ENCODE assay signal across 19 cellular contexts in the genomic region with DNA sequence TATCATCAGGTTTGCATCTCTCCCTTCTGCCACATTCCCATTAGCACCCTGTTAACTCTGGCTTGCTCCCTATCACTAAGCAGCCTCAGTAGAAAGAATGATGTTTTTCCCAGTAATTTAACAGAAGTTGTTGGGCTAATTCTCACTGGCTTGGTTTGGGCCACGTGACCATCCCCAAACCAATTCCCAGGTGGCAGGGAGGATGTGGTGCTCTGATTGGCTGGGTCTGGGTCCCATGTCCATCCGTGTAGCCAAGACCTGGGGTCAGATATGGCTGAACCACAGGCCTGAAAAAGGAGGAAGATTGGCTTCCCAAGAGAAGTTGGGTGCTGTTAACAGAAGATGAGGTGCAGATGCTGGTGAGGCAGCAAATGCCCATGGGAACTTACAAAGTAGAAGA.
DNase-seq lines count a peak whose midpoint lies in the region; ATAC-seq, FAIRE-seq and TF ChIP-seq lines count a peak whose summit lies in the region.
"Had no signal": no experiment of that assay in that cellular context is flagged by ENCODE, and none has a peak within 500 bp of the region (broad histone marks: within the 10 kb centered on the region; RNA-seq: fewer than 3 reads in every experiment).

No MANE protein-coding gene starts in this region.

- H3K4me1 ChIP-seq in K562 (replicated peaks in 1 of 2; ENCODE audit: control insufficient read depth in 2 of 2, insufficient read depth in 2 of 2, low read length in 2 of 2), result peaks cover 0 to 3% of the 10 kb centered on the region in 2 experiments; a peak in 1 of 5 replicates
- peaks cover 15% of the 10 kb centered on the region for H3K4me1 ChIP-seq in mesenchymal stem cell (ENCODE audit: control insufficient read depth, insufficient read depth, low read depth, low read length)

- intact Hi-C loops in K562 (cut with micrococcal nuclease), result no loop called here

- DNase-seq in LHCN-M2 (ENCODE audit: low read depth) (peak; percentile 51), K562 (ENCODE audit: extremely low read depth in 1 of 4, low spot score in 3 of 4) (peak in 1 of 4 experiments; percentile 32), mesenchymal stem cell (no peak), substantia nigra (lab: John Stamatoyannopoulos, UW) (no peak), GM19238 (ENCODE audit: insufficient read length, low spot score) (no peak)
- DNase-seq: Caco-2; CD4-positive, CD25-positive, alpha-beta regulatory T cell; EL; H7; MG63; NCI-H1092; NCI-H146; NCI-H2081; NCI-H510A; NCI-H774; RPMI8226 had no signal

- no peak overlapping the region for H2BK120ac ChIP-seq in mesenchymal stem cell (ENCODE audit: low read depth, low read length)

- H3K27ac ChIP-seq in K562 (ENCODE audit: extremely low read depth, low read depth, low read length), result no peak overlapping the region
- no peak overlapping the region for H3K27ac ChIP-seq in mesenchymal stem cell (ENCODE audit: low read length, poor library complexity, severe bottlenecking)
- peak overlapping the region; percentile 22 for H3K27ac ChIP-seq in substantia nigra (ENCODE audit: low read depth, low read length, poor library complexity, severe bottlenecking)
- H3K27ac ChIP-seq: KMS-11 had no signal

- no peak overlapping the region for H3K23ac ChIP-seq in mesenchymal stem cell (ENCODE audit: low read length in 2 of 2)

- H3K79me2 ChIP-seq in K562 (ENCODE audit: control insufficient read depth, insufficient read depth, low read length), result no peaks in the 10 kb centered on the region

- no peak overlapping the region for H2BK5ac ChIP-seq in mesenchymal stem cell (ENCODE audit: low read depth, low read length, poor library complexity, severe bottlenecking)

- H3K36me3 ChIP-seq in K562 (ENCODE audit: control insufficient read depth, insufficient read depth, low read length) (no peaks in the 10 kb centered on the region), mesenchymal stem cell (ENCODE audit: control insufficient read depth in 1 of 2, insufficient read depth in 2 of 2, low read depth in 1 of 2, low read length in 2 of 2) (no peaks in the 10 kb centered on the region)
- H3K36me3 ChIP-seq: MG63 had no signal

- H2AFZ ChIP-seq in K562 (ENCODE audit: low read depth, low read length), result no peak overlapping the region
- no peak overlapping the region for H2AFZ ChIP-seq in mesenchymal stem cell (ENCODE audit: low read depth, low read length)

- TF ChIP-seq RAD21 in K562 (CRISPR knock-in tag; conservative IDR thresholded peaks at IDR 0.05 in 1 of 2, IDR thresholded peaks at IDR 0.05 in 1 of 2), result no peak

- H3K79me1 ChIP-seq in mesenchymal stem cell (replicated peaks; ENCODE audit: low read length, poor library complexity, severe bottlenecking), result no peaks in the 10 kb centered on the region

- TF ChIP-seq POLR2A in K562 (conservative IDR thresholded peaks at IDR 0.05), result no peak

- H3K4me3 ChIP-seq in K562 (no peak overlapping the region), mesenchymal stem cell (ENCODE audit: insufficient read depth in 1 of 2, low read depth in 1 of 2, low read length in 2 of 2) (no peak overlapping the region)
- H3K4me3 ChIP-seq: MG63 had no signal

- no peak for ATAC-seq in K562
- ATAC-seq in HG03520 (IDR thresholded peaks at IDR 0.05; ENCODE audit: unreplicated experiment), result no peak
- no peak for ATAC-seq in GM18858 (IDR thresholded peaks at IDR 0.05; ENCODE audit: unreplicated experiment)

- H4K8ac ChIP-seq in mesenchymal stem cell (ENCODE audit: low read length), result peak overlapping the region; percentile 7

- H3K4me2 ChIP-seq in K562 (ENCODE audit: insufficient read depth, low read length) (no peak overlapping the region), mesenchymal stem cell (ENCODE audit: low read length, poor library complexity, severe bottlenecking) (no peak overlapping the region)
- H3K4me2 ChIP-seq: KMS-11 had no signal

- no peak for TF ChIP-seq CTCF in K562 (IDR thresholded peaks at IDR 0.05 in 2 of 3, conservative IDR thresholded peaks at IDR 0.05 in 1 of 3; ENCODE audit: insufficient read depth in 2 of 3, low read depth in 1 of 3, low read length in 3 of 3)

- no peak overlapping the region for H2AK5ac ChIP-seq in mesenchymal stem cell (ENCODE audit: low read length, severe bottlenecking)

- peak overlapping the region in 1 of 2 experiments; percentile 60 for H2BK12ac ChIP-seq in mesenchymal stem cell (ENCODE audit: low read length in 2 of 2)

- CTCF ChIA-PET in K562 (lab: Yijun Ruan, JAX; ENCODE audit: low intra/inter-chr PET ratio), result no interaction called here

- H2BK15ac ChIP-seq in mesenchymal stem cell (ENCODE audit: low read depth, poor library complexity, severe bottlenecking), result no peak overlapping the region

- H3K4ac ChIP-seq in mesenchymal stem cell (ENCODE audit: low read depth in 1 of 2, low read length in 2 of 2), result no peak overlapping the region

- no TSS peak for BruUV-seq in K562 (replicated peaks; lab: Mats Ljungman, UMichigan)

- H3K27me3 ChIP-seq in K562 (ENCODE audit: control insufficient read depth in 2 of 2, insufficient read depth in 2 of 2, low read length in 2 of 2), result peaks cover 22 to 50% of the 10 kb centered on the region in 2 experiments; a peak in 4 of 5 replicates
- H3K27me3 ChIP-seq in mesenchymal stem cell (ENCODE audit: control insufficient read depth in 1 of 2, insufficient read depth in 1 of 2, low read length in 2 of 2), result peaks cover 0 to under 1% of the 10 kb centered on the region in 2 experiments
- H3K27me3 ChIP-seq: MG63 had no signal

- no peak for TF ChIP-seq EP300 in K562 (IDR thresholded peaks at IDR 0.05; ENCODE audit: low read length)

- no peak overlapping the region for H3K14ac ChIP-seq in mesenchymal stem cell (ENCODE audit: low read length in 2 of 2)

- H3K9ac ChIP-seq in K562 (ENCODE audit: insufficient read depth in 1 of 2, low read depth in 2 of 2, low read length in 2 of 2), result no peak overlapping the region
- no peak overlapping the region for H3K9ac ChIP-seq in mesenchymal stem cell (ENCODE audit: low read length)
- H3K9ac ChIP-seq: KMS-11 had no signal

- WGBS in K562 (ENCODE audit: insufficient coverage, low coverage, missing lambda C conversion rate), result 0% methylated on average over 2 of the region's 2 CpGs
- WGBS in mesenchymal stem cell, result 95% methylated on average over 2 of the region's 2 CpGs

- no peaks in the 10 kb centered on the region for H3K9me1 ChIP-seq in K562 (ENCODE audit: control insufficient read depth, insufficient read depth, low read length)

- in situ Hi-C loops in K562 (cut with MboI), result no loop called here

- H4K91ac ChIP-seq in mesenchymal stem cell (ENCODE audit: low read length), result no peak overlapping the region

- no peaks in the 10 kb centered on the region for H4K20me1 ChIP-seq in K562 (replicated peaks; ENCODE audit: control insufficient read depth, insufficient read depth, low read length)

- POLR2A ChIA-PET in K562 (lab: Yijun Ruan, JAX), result no interaction called here

- H3K18ac ChIP-seq in mesenchymal stem cell (ENCODE audit: low read depth in 1 of 2, low read length in 2 of 2), result no peak overlapping the region

- H3K9me3 ChIP-seq in K562 (replicated peaks; ENCODE audit: control insufficient read depth, insufficient read depth, low read depth, low read length), result no peaks in the 10 kb centered on the region
- H3K9me3 ChIP-seq in mesenchymal stem cell (ENCODE audit: control insufficient read depth, low read length), result no peaks in the 10 kb centered on the region
- H3K9me3 ChIP-seq: Caco-2, MG63 had no signal

- no peak for FAIRE-seq in K562 (lab: Jason Lieb, UNC)

TF ChIP-seq in K562, 482 proteins besides CTCF, POLR2A, EP300 and RAD21:
- TF ChIP-seq, protein P1, sequence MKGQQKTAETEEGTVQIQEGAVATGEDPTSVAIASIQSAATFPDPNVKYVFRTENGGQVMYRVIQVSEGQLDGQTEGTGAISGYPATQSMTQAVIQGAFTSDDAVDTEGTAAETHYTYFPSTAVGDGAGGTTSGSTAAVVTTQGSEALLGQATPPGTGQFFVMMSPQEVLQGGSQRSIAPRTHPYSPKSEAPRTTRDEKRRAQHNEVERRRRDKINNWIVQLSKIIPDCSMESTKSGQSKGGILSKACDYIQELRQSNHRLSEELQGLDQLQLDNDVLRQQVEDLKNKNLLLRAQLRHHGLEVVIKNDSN (CRISPR knock-in tag; IDR thresholded peaks at IDR 0.05), result peak; percentile 64
- TF ChIP-seq, protein P2, sequence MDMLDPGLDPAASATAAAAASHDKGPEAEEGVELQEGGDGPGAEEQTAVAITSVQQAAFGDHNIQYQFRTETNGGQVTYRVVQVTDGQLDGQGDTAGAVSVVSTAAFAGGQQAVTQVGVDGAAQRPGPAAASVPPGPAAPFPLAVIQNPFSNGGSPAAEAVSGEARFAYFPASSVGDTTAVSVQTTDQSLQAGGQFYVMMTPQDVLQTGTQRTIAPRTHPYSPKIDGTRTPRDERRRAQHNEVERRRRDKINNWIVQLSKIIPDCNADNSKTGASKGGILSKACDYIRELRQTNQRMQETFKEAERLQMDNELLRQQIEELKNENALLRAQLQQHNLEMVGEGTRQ (CRISPR knock-in tag; IDR thresholded peaks at IDR 0.05), result peak; percentile 60
- no peak for TF ChIP-seq KLF1 (tag; IDR thresholded peaks at IDR 0.05)
- TF ChIP-seq ZNF239 (CRISPR knock-in tag; IDR thresholded peaks at IDR 0.05), result no peak
- TF ChIP-seq KDM4B (IDR thresholded peaks at IDR 0.05; ENCODE audit: borderline replicate concordance in 2 of 2, low read depth in 1 of 2), result no peak
- TF ChIP-seq RAD51 (IDR thresholded peaks at IDR 0.05; ENCODE audit: borderline replicate concordance, low read depth), result peak; percentile 60; the same call in 1 of the 2 replicates
